Comparison of ENCODE assay signal across 8 cellular contexts in the genomic region with DNA sequence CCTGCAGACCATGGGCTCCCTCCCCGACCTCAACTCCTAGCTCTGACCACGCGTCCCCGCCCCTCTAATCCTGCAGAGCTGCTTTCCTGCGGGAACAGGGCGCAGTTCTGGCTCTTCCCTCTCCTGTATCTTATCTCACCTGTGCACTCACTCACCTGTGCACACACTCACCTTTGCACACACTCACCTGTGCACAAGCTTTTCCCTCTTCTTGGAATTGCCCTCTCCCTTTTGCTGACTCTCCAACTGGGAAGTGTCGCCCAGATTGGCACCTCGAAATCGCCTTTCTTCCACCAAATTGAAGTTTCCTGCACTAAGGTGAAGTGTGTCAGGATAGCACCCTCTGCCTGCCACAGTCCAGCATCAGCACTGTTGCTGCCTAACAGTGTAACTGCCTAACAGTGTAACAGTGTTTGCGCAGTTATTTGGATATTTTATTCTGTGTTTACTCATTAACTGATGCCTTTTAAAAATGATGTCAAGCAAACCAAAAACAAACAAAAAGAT. TPM values are rescaled to one million over a fixed set of nuclear protein-coding genes. Genes with fewer than 3 reads are reported as not detected.
DNase-seq lines count a peak whose midpoint lies in the region; TF ChIP-seq lines count a peak whose summit lies in the region.

No MANE protein-coding gene starts in this region.

- TF ChIP-seq CTCF in GM20000 (IDR thresholded peaks at IDR 0.05; ENCODE audit: extremely low read depth, missing control alignments), result no peak
- peak; percentile 78 for TF ChIP-seq CTCF in RWPE1 (conservative IDR thresholded peaks at IDR 0.05; ENCODE audit: low read depth)
- TF ChIP-seq CTCF in MCF 10A (IDR thresholded peaks at IDR 0.05; ENCODE audit: unreplicated experiment), result peak; percentile 25

- H3K4me3 Mint-ChIP-seq in MCF 10A (ENCODE audit: unreplicated experiment), result peak overlapping the region; percentile 73

- H3K4me1 Mint-ChIP-seq in MCF 10A (ENCODE audit: insufficient read depth, unreplicated experiment), result peaks cover 7% of the 10 kb centered on the region

- BruUV-seq in MCF 10A (replicated peaks; lab: Mats Ljungman, UMichigan), result no TSS peak

- H3K27me3 Mint-ChIP-seq in MCF 10A (ENCODE audit: insufficient read depth, unreplicated experiment), result peaks cover 7% of the 10 kb centered on the region

- CTCF ChIA-PET in RWPE1 (lab: Yijun Ruan, JAX), result interaction anchor here (0.5 to 1.3 kb wide), 8 partner anchors 12 to 1887 kb away, joined by 3 to 4 read pairs (median 4); a partner anchor contains a TSS
- CTCF ChIA-PET in MCF 10A (lab: Yijun Ruan, JAX), result interaction anchor here (0.6 to 2.8 kb wide), 15 partner anchors 9 to 1768 kb away, joined by 3 to 26 read pairs (median 4); a partner anchor contains a TSS

- POLR2A ChIA-PET in RWPE1 (lab: Yijun Ruan, JAX; ENCODE audit: low non-redundant PET), result no interaction called here
- POLR2A ChIA-PET in MCF 10A (lab: Yijun Ruan, JAX), result interaction anchor here (0.7 to 2.0 kb wide), 3 partner anchors 10 to 58 kb away, joined by 3 to 6 read pairs (median 3); no protein-coding TSS in a partner anchor

- no peaks in the 10 kb centered on the region for H3K36me3 Mint-ChIP-seq in MCF 10A (ENCODE audit: insufficient read depth, unreplicated experiment)

- DNase-seq in Daoy (ENCODE audit: low read depth) (peak; percentile 41), GM20000 (ENCODE audit: low spot score) (peak; percentile 75), HT1080 (ENCODE audit: low read depth) (peak; percentile 43), RWPE1 (ENCODE audit: low spot score) (peak; percentile 57), MCF 10A (ENCODE audit: unreplicated experiment) (peak; percentile 48), kidney glomerular epithelial cell (lab: John Stamatoyannopoulos, UW) (peak; percentile 38), HCEC 1CT (no peak)
- DNase-seq in stimulated activated CD4-positive, alpha-beta T cell treated with anti-CD3 and anti-CD28 coated beads, TNF-alpha, amount 100 ng/mL, for 4 hours (ENCODE audit: low read depth in 3 of 3), result peak in 2 of 3 experiments; percentile 18 to 27

- no peaks in the 10 kb centered on the region for H3K9me3 Mint-ChIP-seq in MCF 10A (ENCODE audit: unreplicated experiment)

- no peak overlapping the region for H3K27ac Mint-ChIP-seq in MCF 10A (ENCODE audit: low read depth, unreplicated experiment)

- intact Hi-C loops in MCF 10A (cut with micrococcal nuclease), result no loop called here

- H3K27ac ChIP-seq in RWPE1, result peak overlapping the region; percentile 63

RNA-seq across cellular contexts. Expression of a gene that starts 0.6 kb away (rescaled TPM):
- total RNA-seq in Daoy (2014; rRNA removed; shearing (Covaris generic)), result 4.3 and 4.5 TPM in 2 replicates
- total RNA-seq in HT1080 (2014; rRNA removed; shearing (Covaris generic)), result 2.7 and 6.0 TPM in 2 replicates
- 2.1 and 2.2 TPM in 2 replicates for polyA plus RNA-seq in HT1080 (2015; cell fraction: cytosol; rRNA removed)
- polyA plus RNA-seq in HT1080 (2015; cell fraction: nucleus; rRNA removed), result 1.2 and 1.6 TPM in 2 replicates
- total RNA-seq in MCF 10A (2022), result 0.40 TPM in 1 of 2 replicates, not detected in the other

RNA-seq across cellular contexts. Expression of a gene that starts 11.3 kb away (rescaled TPM):
- 3.0 and 5.8 TPM in 2 replicates for total RNA-seq in Daoy (2014; rRNA removed; shearing (Covaris generic))
- total RNA-seq in HT1080 (2014; rRNA removed; shearing (Covaris generic)), result not detected in 2 replicates
- 0.08 and 0.16 TPM in 2 replicates for polyA plus RNA-seq in HT1080 (2015; cell fraction: cytosol; rRNA removed)
- polyA plus RNA-seq in HT1080 (2015; cell fraction: nucleus; rRNA removed), result 0.05 and 0.08 TPM in 2 replicates
- 0.09 TPM in 1 of 2 replicates, not detected in the other for total RNA-seq in MCF 10A (2022)

RNA-seq across cellular contexts. Expression of a gene that starts 50.9 kb away (rescaled TPM):
- total RNA-seq in Daoy (2014; rRNA removed; shearing (Covaris generic)), result 10.3 and 17.1 TPM in 2 replicates
- total RNA-seq in HT1080 (2014; rRNA removed; shearing (Covaris generic)), result 30.0 and 30.3 TPM in 2 replicates
- polyA plus RNA-seq in HT1080 (2015; cell fraction: cytosol; rRNA removed), result 17.2 and 22.7 TPM in 2 replicates
- 17.2 and 21.5 TPM in 2 replicates for polyA plus RNA-seq in HT1080 (2015; cell fraction: nucleus; rRNA removed)
- 0.21 and 0.47 TPM in 2 replicates for total RNA-seq in MCF 10A (2022)
